In genomic region chr2:157874997-157875719, GRCh38 we compare ENCODE assay signal across 8 cellular contexts. TPM values are rescaled to one million over a fixed set of nuclear protein-coding genes. Genes with fewer than 3 reads are reported as not detected.
A peak's percentile ranks its signal among the peaks of the same experiment; 100 is the strongest.
DNase-seq lines count a peak whose midpoint lies in the region; ATAC-seq and TF ChIP-seq lines count a peak whose summit lies in the region.

No MANE protein-coding gene starts in this region.

- no peak for TF ChIP-seq POLR2A in suprapubic skin (IDR thresholded peaks at IDR 0.05)

- DNase-seq in Ammon's horn (ENCODE audit: low spot score), result peak; percentile 35
- peak; percentile 91 for DNase-seq in HFF-Myc (ENCODE audit: extremely low read depth, low read depth)
- DNase-seq in T-helper 9 cell, result peak; percentile 4
- peak; percentile 70 for DNase-seq in ecto neural progenitor cell (ENCODE audit: low spot score)
- peak; percentile 48 for DNase-seq in medulla oblongata (ENCODE audit: extremely low spot score)
- peak; percentile 62 to 82 for DNase-seq in suprapubic skin (ENCODE audit: low spot score in 2 of 2)
- no peak for DNase-seq in NOMO-1 treated with dmso at 0.1 percent for 144 hours (lab: John Stamatoyannopoulos, UW; ENCODE audit: unreplicated experiment)

- peaks cover 34% of the 10 kb centered on the region for H3K4me1 ChIP-seq in suprapubic skin

- H3K9me3 ChIP-seq in suprapubic skin, result no peaks in the 10 kb centered on the region

- no peak for TF ChIP-seq EP300 in suprapubic skin (IDR thresholded peaks at IDR 0.05)

- H3K27me3 ChIP-seq in suprapubic skin, result no peaks in the 10 kb centered on the region

- no peak for ATAC-seq in HG03045 (IDR thresholded peaks at IDR 0.05; ENCODE audit: unreplicated experiment)

- WGBS in suprapubic skin, result 2% methylated on average over 21 of the region's 25 CpGs

- H3K36me3 ChIP-seq in suprapubic skin, result no peaks in the 10 kb centered on the region

- H3K4me3 ChIP-seq in HFF-Myc (replicated peaks; ENCODE audit: low read depth, low read length), result peak overlapping the region; percentile 59
- peak overlapping the region; percentile 91 for H3K4me3 ChIP-seq in suprapubic skin

- no peak for TF ChIP-seq CTCF in HFF-Myc (IDR thresholded peaks at IDR 0.05; ENCODE audit: low read depth, low read length, missing control alignments)
- TF ChIP-seq CTCF in suprapubic skin (IDR thresholded peaks at IDR 0.05), result no peak

- peak overlapping the region; percentile 98 for H3K27ac ChIP-seq in suprapubic skin

RNA-seq across cellular contexts. Expression of gene ACVR1, which starts 1.0 kb away (rescaled TPM):
- total RNA-seq in suprapubic skin, result 10 to 100 TPM; 17.5 to 20.6 (median 18.5) TPM
